2 cellular contexts compared by ENCODE assay signal in the genomic region with DNA sequence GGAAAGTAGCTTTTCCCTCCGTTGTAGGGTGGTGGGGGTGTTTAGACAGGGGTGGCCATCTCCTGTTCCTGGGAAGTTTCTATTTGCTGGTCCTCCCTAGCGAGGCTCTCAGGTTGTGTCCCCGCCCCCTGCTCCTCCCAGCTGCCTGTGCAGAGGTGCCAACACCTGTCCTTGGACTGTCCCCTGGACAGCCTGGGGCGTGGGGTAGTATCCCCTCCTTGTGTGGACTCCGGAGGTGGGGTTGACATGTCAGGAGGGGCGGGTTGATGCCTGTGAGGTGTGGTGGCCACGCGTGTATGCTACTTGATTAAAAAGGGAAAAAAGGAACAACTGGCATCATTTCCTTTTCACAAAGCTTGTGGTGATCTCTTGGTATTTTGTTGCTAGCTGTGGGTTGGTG.
TF ChIP-seq lines count a peak whose summit lies in the region.

No MANE protein-coding gene starts in this region.

TF ChIP-seq in liver, 16 proteins besides CTCF, POLR2A, EP300 and RAD21:
- no peak for TF ChIP-seq NR2F2 (IDR thresholded peaks at IDR 0.05)
- TF ChIP-seq HNF4G (IDR thresholded peaks at IDR 0.05) = peak; percentile 11
- TF ChIP-seq EGR1 (IDR thresholded peaks at IDR 0.05; ENCODE audit: low read depth in 2 of 2) = no peak
- TF ChIP-seq HNF4A (conservative IDR thresholded peaks at IDR 0.05) = peak; percentile 65 to 71
- TF ChIP-seq RXRA (IDR thresholded peaks at IDR 0.05) = peak in 1 of 2 donors; percentile 39
- peak; percentile 30 for TF ChIP-seq YY1 (IDR thresholded peaks at IDR 0.05)

TF ChIP-seq in HepG2, 621 proteins besides CTCF, POLR2A, EP300 and RAD21:
- TF ChIP-seq, protein P1, sequence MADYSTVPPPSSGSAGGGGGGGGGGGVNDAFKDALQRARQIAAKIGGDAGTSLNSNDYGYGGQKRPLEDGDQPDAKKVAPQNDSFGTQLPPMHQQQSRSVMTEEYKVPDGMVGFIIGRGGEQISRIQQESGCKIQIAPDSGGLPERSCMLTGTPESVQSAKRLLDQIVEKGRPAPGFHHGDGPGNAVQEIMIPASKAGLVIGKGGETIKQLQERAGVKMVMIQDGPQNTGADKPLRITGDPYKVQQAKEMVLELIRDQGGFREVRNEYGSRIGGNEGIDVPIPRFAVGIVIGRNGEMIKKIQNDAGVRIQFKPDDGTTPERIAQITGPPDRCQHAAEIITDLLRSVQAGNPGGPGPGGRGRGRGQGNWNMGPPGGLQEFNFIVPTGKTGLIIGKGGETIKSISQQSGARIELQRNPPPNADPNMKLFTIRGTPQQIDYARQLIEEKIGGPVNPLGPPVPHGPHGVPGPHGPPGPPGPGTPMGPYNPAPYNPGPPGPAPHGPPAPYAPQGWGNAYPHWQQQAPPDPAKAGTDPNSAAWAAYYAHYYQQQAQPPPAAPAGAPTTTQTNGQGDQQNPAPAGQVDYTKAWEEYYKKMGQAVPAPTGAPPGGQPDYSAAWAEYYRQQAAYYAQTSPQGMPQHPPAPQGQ (CRISPR knock-in tag; IDR thresholded peaks at IDR 0.05; ENCODE audit: borderline replicate concordance) = no peak
- TF ChIP-seq MZF1 (CRISPR knock-in tag; IDR thresholded peaks at IDR 0.05; ENCODE audit: borderline replicate concordance) (no peak), PRPF4 (IDR thresholded peaks at IDR 0.05; ENCODE audit: low read depth, low read length, poor library complexity, severe bottlenecking) (no peak), THAP11 (CRISPR knock-in tag; IDR thresholded peaks at IDR 0.05) (no peak), ZC3H4 (CRISPR knock-in tag; IDR thresholded peaks at IDR 0.05; ENCODE audit: borderline replicate concordance) (no peak), DMAP1 (CRISPR knock-in tag; IDR thresholded peaks at IDR 0.05) (no peak), PAX8 (CRISPR knock-in tag; IDR thresholded peaks at IDR 0.05; ENCODE audit: borderline replicate concordance) (no peak), ZNF564 (CRISPR knock-in tag; IDR thresholded peaks at IDR 0.05) (no peak), ZNF501 (CRISPR knock-in tag; IDR thresholded peaks at IDR 0.05) (no peak)
